Comparison of ENCODE assay signal across 19 cellular contexts in genomic region chr18:79221136-79221535, GRCh38.
DNase-seq lines count a peak whose midpoint lies in the region; ATAC-seq, FAIRE-seq and TF ChIP-seq lines count a peak whose summit lies in the region.
"Had no signal": no experiment of that assay in that cellular context is flagged by ENCODE, and none has a peak within 500 bp of the region (broad histone marks: within the 10 kb centered on the region; RNA-seq: fewer than 3 reads in every experiment).

No MANE protein-coding gene starts in this region.

- H4K20me1 ChIP-seq in SK-N-SH (ENCODE audit: insufficient read depth) (no peaks in the 10 kb centered on the region), K562 (replicated peaks; ENCODE audit: control insufficient read depth, insufficient read depth, low read length) (no peaks in the 10 kb centered on the region)

- BruUV-seq in K562 (replicated peaks; lab: Mats Ljungman, UMichigan), result no TSS peak

- TF ChIP-seq RAD21 in SK-N-SH (IDR thresholded peaks at IDR 0.05; ENCODE audit: low read length) (no peak), K562 (CRISPR knock-in tag; conservative IDR thresholded peaks at IDR 0.05 in 1 of 2, IDR thresholded peaks at IDR 0.05 in 1 of 2) (no peak)

- H3K4me2 ChIP-seq in SK-N-SH (no peak overlapping the region), K562 (ENCODE audit: insufficient read depth, low read length) (no peak overlapping the region)
- H3K4me2 ChIP-seq: KMS-11 had no signal

- H3K9me3 ChIP-seq in SK-N-SH (no peaks in the 10 kb centered on the region), K562 (replicated peaks; ENCODE audit: control insufficient read depth, insufficient read depth, low read depth, low read length) (no peaks in the 10 kb centered on the region)

- H2AFZ ChIP-seq in SK-N-SH (ENCODE audit: low read depth) (no peak overlapping the region), K562 (ENCODE audit: low read depth, low read length) (no peak overlapping the region)

- no peak for TF ChIP-seq EP300 in SK-N-SH (IDR thresholded peaks at IDR 0.05; ENCODE audit: borderline replicate concordance in 1 of 2, low read depth in 1 of 2, low read length in 1 of 2)
- TF ChIP-seq EP300 in K562 (IDR thresholded peaks at IDR 0.05; ENCODE audit: low read length), result no peak

- H3K9ac ChIP-seq in SK-N-SH (no peak overlapping the region), K562 (ENCODE audit: insufficient read depth in 1 of 2, low read depth in 2 of 2, low read length in 2 of 2) (no peak overlapping the region)
- H3K9ac ChIP-seq: KMS-11 had no signal

- H3K36me3 Mint-ChIP-seq in type B pancreatic cell, result peaks cover 14% of the 10 kb centered on the region

- no peak overlapping the region for H3K4me3 Mint-ChIP-seq in type B pancreatic cell
- H3K4me3 Mint-ChIP-seq: CD4-positive, alpha-beta T cell had no signal

- peaks cover 0 to 13% of the 10 kb centered on the region in 2 experiments; a peak in 1 of 4 replicates for H3K4me1 ChIP-seq in SK-N-SH (ENCODE audit: control insufficient read depth in 1 of 2, insufficient read depth in 2 of 2, low read depth in 1 of 2, low read length in 1 of 2)
- peaks cover 8 to 11% of the 10 kb centered on the region in 2 experiments; a peak in 3 of 5 replicates for H3K4me1 ChIP-seq in K562 (replicated peaks in 1 of 2; ENCODE audit: control insufficient read depth in 2 of 2, insufficient read depth in 2 of 2, low read length in 2 of 2)

- no peak for ATAC-seq in SK-N-SH treated with all-trans-retinoic acid at 6 μM for 48 hours
- no peak for ATAC-seq in K562
- ATAC-seq in HG02885 (IDR thresholded peaks at IDR 0.05; ENCODE audit: poor library complexity, unreplicated experiment), result no peak
- ATAC-seq: PC-3 had no signal

- H3K79me2 ChIP-seq in SK-N-SH (ENCODE audit: insufficient read depth) (no peaks in the 10 kb centered on the region), K562 (ENCODE audit: control insufficient read depth, insufficient read depth, low read length) (no peaks in the 10 kb centered on the region)

- H3K27ac ChIP-seq in SK-N-SH (ENCODE audit: low read depth in 2 of 2, low read length in 1 of 2), result no peak overlapping the region
- H3K27ac ChIP-seq in K562 (ENCODE audit: extremely low read depth, low read depth, low read length), result no peak overlapping the region
- H3K27ac ChIP-seq: KMS-11 had no signal

- in situ Hi-C loops in G401 (cut with HindIII; ENCODE audit: low sequenced_read_pairs) (no loop called here), K562 (cut with MboI) (no loop called here)

- 87% methylated on average over 3 of the region's 5 CpGs for WGBS in SK-N-SH (ENCODE audit: low lambda C conversion rate)
- 65% methylated on average over 4 of the region's 5 CpGs for WGBS in K562 (ENCODE audit: insufficient coverage, low coverage, missing lambda C conversion rate)

- no peak for TF ChIP-seq CTCF in SK-N-SH (IDR thresholded peaks at IDR 0.05)
- no peak for TF ChIP-seq CTCF in K562 (IDR thresholded peaks at IDR 0.05 in 2 of 3, conservative IDR thresholded peaks at IDR 0.05 in 1 of 3; ENCODE audit: insufficient read depth in 2 of 3, low read depth in 1 of 3, low read length in 3 of 3)
- no peak for TF ChIP-seq CTCF in type B pancreatic cell (conservative IDR thresholded peaks at IDR 0.05)

- H3K4me1 Mint-ChIP-seq in type B pancreatic cell (ENCODE audit: unreplicated experiment), result no peaks in the 10 kb centered on the region

- CTCF ChIA-PET in SK-N-SH (lab: Yijun Ruan, JAX) (no interaction called here), K562 (lab: Yijun Ruan, JAX; ENCODE audit: low intra/inter-chr PET ratio) (no interaction called here)

- H3K36me3 ChIP-seq in SK-N-SH (replicated peaks in 1 of 2; ENCODE audit: control insufficient read depth in 1 of 2, insufficient read depth in 2 of 2, low read length in 1 of 2), result peaks cover 0 to 2% of the 10 kb centered on the region in 2 experiments
- H3K36me3 ChIP-seq in K562 (ENCODE audit: control insufficient read depth, insufficient read depth, low read length), result no peaks in the 10 kb centered on the region

- FAIRE-seq in K562 (lab: Jason Lieb, UNC) (no peak), urothelium cell line (lab: Jason Lieb, UNC) (no peak)
- FAIRE-seq: HTR-8/SVneo had no signal

- peak overlapping the region; percentile 39 for H3K27ac Mint-ChIP-seq in type B pancreatic cell
- H3K27ac Mint-ChIP-seq: CD4-positive, alpha-beta T cell had no signal

- H3K9me2 ChIP-seq in SK-N-SH, result no peaks in the 10 kb centered on the region

- no peaks in the 10 kb centered on the region for H3F3A ChIP-seq in SK-N-SH (replicated peaks; ENCODE audit: insufficient read depth)

- intact Hi-C loops in K562 (cut with micrococcal nuclease), result no loop called here

- no peaks in the 10 kb centered on the region for H3K9me1 ChIP-seq in K562 (ENCODE audit: control insufficient read depth, insufficient read depth, low read length)

- no peak overlapping the region for H3K4me3 ChIP-seq in SK-N-SH (ENCODE audit: low read depth in 2 of 2, low read length in 1 of 2)
- H3K4me3 ChIP-seq in K562, result no peak overlapping the region

- DNase-seq in SK-N-SH (peak; percentile 34), G401 (ENCODE audit: low spot score) (peak; percentile 69), K562 (ENCODE audit: extremely low read depth in 1 of 4, low spot score in 3 of 4) (no peak), type B pancreatic cell (ENCODE audit: extremely low spot score, unreplicated experiment) (no peak), urothelium cell line (ENCODE audit: low spot score) (no peak)
- DNase-seq: CD4-positive, alpha-beta T cell; EL; HCEC 1CT; NCI-H1105; NCI-H2081 treated with DMSO at 0.1 percent for 48 hours; NCI-H446 treated with DMSO at 0.1 percent for 48 hours; NCI-H774; PC-3; Right ventricle myocardium superior; T-helper 2 cell had no signal

- POLR2A ChIA-PET in SK-N-SH (lab: Yijun Ruan, JAX) (no interaction called here), K562 (lab: Yijun Ruan, JAX) (interaction anchor here (1.3 kb wide), 1 partner anchor 20 kb away, joined by 3 read pairs; no protein-coding TSS in a partner anchor)

- H3K27me3 ChIP-seq in SK-N-SH (ENCODE audit: insufficient read depth), result no peaks in the 10 kb centered on the region
- H3K27me3 ChIP-seq in K562 (ENCODE audit: control insufficient read depth in 2 of 2, insufficient read depth in 2 of 2, low read length in 2 of 2), result no peaks in the 10 kb centered on the region

- no peaks in the 10 kb centered on the region for H3K9me3 Mint-ChIP-seq in type B pancreatic cell
- H3K9me3 Mint-ChIP-seq: CD4-positive, alpha-beta T cell had no signal

- H3K27me3 Mint-ChIP-seq in type B pancreatic cell, result no peaks in the 10 kb centered on the region
- H3K27me3 Mint-ChIP-seq: CD4-positive, alpha-beta T cell had no signal

- TF ChIP-seq POLR2A in K562 (conservative IDR thresholded peaks at IDR 0.05), result no peak

TF ChIP-seq in SK-N-SH, 30 proteins besides CTCF, POLR2A, EP300 and RAD21:
- TF ChIP-seq TAF1 (IDR thresholded peaks at IDR 0.05; ENCODE audit: borderline replicate concordance, low read depth, low read length) (no peak), GATA2 (CRISPR knock-in tag; IDR thresholded peaks at IDR 0.05) (peak; percentile 35; the same call in 1 of the 2 replicates)

TF ChIP-seq in SK-N-SH treated with all-trans-retinoic acid at 6 μM for 48 hours, 23 proteins besides CTCF, POLR2A, EP300 and RAD21 (continues in another document):
- no peak for TF ChIP-seq ISL1 (CRISPR knock-in tag; IDR thresholded peaks at IDR 0.05)
- TF ChIP-seq, protein P1, sequence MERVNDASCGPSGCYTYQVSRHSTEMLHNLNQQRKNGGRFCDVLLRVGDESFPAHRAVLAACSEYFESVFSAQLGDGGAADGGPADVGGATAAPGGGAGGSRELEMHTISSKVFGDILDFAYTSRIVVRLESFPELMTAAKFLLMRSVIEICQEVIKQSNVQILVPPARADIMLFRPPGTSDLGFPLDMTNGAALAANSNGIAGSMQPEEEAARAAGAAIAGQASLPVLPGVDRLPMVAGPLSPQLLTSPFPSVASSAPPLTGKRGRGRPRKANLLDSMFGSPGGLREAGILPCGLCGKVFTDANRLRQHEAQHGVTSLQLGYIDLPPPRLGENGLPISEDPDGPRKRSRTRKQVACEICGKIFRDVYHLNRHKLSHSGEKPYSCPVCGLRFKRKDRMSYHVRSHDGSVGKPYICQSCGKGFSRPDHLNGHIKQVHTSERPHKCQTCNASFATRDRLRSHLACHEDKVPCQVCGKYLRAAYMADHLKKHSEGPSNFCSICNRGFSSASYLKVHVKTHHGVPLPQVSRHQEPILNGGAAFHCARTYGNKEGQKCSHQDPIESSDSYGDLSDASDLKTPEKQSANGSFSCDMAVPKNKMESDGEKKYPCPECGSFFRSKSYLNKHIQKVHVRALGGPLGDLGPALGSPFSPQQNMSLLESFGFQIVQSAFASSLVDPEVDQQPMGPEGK (CRISPR knock-in tag; IDR thresholded peaks at IDR 0.05; ENCODE audit: borderline replicate concordance), result no peak
- TF ChIP-seq ZC3H10 (CRISPR knock-in tag; IDR thresholded peaks at IDR 0.05), result no peak

TF ChIP-seq in K562, 482 proteins besides CTCF, POLR2A, EP300 and RAD21:
- TF ChIP-seq, protein P2, sequence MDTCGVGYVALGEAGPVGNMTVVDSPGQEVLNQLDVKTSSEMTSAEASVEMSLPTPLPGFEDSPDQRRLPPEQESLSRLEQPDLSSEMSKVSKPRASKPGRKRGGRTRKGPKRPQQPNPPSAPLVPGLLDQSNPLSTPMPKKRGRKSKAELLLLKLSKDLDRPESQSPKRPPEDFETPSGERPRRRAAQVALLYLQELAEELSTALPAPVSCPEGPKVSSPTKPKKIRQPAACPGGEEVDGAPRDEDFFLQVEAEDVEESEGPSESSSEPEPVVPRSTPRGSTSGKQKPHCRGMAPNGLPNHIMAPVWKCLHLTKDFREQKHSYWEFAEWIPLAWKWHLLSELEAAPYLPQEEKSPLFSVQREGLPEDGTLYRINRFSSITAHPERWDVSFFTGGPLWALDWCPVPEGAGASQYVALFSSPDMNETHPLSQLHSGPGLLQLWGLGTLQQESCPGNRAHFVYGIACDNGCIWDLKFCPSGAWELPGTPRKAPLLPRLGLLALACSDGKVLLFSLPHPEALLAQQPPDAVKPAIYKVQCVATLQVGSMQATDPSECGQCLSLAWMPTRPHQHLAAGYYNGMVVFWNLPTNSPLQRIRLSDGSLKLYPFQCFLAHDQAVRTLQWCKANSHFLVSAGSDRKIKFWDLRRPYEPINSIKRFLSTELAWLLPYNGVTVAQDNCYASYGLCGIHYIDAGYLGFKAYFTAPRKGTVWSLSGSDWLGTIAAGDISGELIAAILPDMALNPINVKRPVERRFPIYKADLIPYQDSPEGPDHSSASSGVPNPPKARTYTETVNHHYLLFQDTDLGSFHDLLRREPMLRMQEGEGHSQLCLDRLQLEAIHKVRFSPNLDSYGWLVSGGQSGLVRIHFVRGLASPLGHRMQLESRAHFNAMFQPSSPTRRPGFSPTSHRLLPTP (IDR thresholded peaks at IDR 0.05; ENCODE audit: borderline replicate concordance, extremely low read depth, insufficient read length), result no peak
- TF ChIP-seq NFIC (IDR thresholded peaks at IDR 0.05), result peak; percentile 33; the same call in 1 of the 2 replicates

Comparison
In these comparisons a context has a peak if more than half of its experiments do, and no peak if none do; other contexts are left out.
1. DNase-seq: peak in SK-N-SH (single experiment) and G401 (single experiment); none in K562 (0 of 4), type B pancreatic cell (single experiment) and urothelium cell line (single experiment).
2. Of the 27 proteins assayed by ChIP-seq in both K562 and SK-N-SH: peak only in K562: NFIC; only in SK-N-SH: GATA2; in both: none; in neither: 25.